ENCODE assay signal across 8 cellular contexts in genomic region chr2:130183500-130184373, GRCh38. TPM values are rescaled to one million over a fixed set of nuclear protein-coding genes. Genes with fewer than 3 reads are reported as not detected.
DNase-seq lines count a peak whose midpoint lies in the region; ATAC-seq, FAIRE-seq and TF ChIP-seq lines count a peak whose summit lies in the region.

No MANE protein-coding gene starts in this region.

- no peaks in the 10 kb centered on the region for H3K9me3 ChIP-seq in endothelial cell of umbilical vein (replicated peaks; ENCODE audit: control insufficient read depth, insufficient read depth, low read length)
- H3K9me3 ChIP-seq in osteoblast (ENCODE audit: low read depth, low read length) = no peaks in the 10 kb centered on the region

- H3K4me3 ChIP-seq in endothelial cell of umbilical vein (replicated peaks in 1 of 3; ENCODE audit: insufficient read depth in 1 of 3, low read depth in 1 of 3, low read length in 3 of 3) = peak overlapping the region in 2 of 3 experiments; percentile 52 to 77
- H3K4me3 ChIP-seq in osteoblast (ENCODE audit: insufficient read depth, low read length) = peak overlapping the region; percentile 74

- H3K79me2 ChIP-seq in endothelial cell of umbilical vein (ENCODE audit: control insufficient read depth, insufficient read depth, low read length) (peaks cover 57% of the 10 kb centered on the region), osteoblast (ENCODE audit: insufficient read depth, low read length) (peaks cover 55% of the 10 kb centered on the region)

- ATAC-seq in omental fat pad (ENCODE audit: low FRiP score) = no peak
- ATAC-seq in GM18520 (IDR thresholded peaks at IDR 0.05; ENCODE audit: unreplicated experiment) = no peak

- H3K27me3 ChIP-seq in endothelial cell of umbilical vein (ENCODE audit: control insufficient read depth in 2 of 2, insufficient read depth in 2 of 2, low read length in 2 of 2) (no peaks in the 10 kb centered on the region), osteoblast (ENCODE audit: insufficient read depth, low read length) (no peaks in the 10 kb centered on the region)

- H3K9ac ChIP-seq in endothelial cell of umbilical vein (replicated peaks; ENCODE audit: extremely low read depth, insufficient read depth, low read length) = peak overlapping the region; percentile 16

- TF ChIP-seq CTCF in RWPE1 (conservative IDR thresholded peaks at IDR 0.05; ENCODE audit: low read depth) (no peak), endothelial cell of umbilical vein (IDR thresholded peaks at IDR 0.05; ENCODE audit: extremely low read depth in 1 of 2, insufficient read depth in 1 of 2, low read depth in 1 of 2, low read length in 2 of 2) (no peak), osteoblast (IDR thresholded peaks at IDR 0.05; ENCODE audit: extremely low read depth, low read depth, low read length) (no peak), omental fat pad (IDR thresholded peaks at IDR 0.05) (no peak)

- intact Hi-C loops in endothelial cell of umbilical vein (cut with micrococcal nuclease) = loop anchor here (5.0 kb wide), 1 partner anchor 246 kb away; no protein-coding TSS in a partner anchor

- TSS peak; percentile 27 for BruUV-seq in endothelial cell of umbilical vein (replicated peaks; lab: Mats Ljungman, UMichigan)

- POLR2A ChIA-PET in RWPE1 (lab: Yijun Ruan, JAX; ENCODE audit: low non-redundant PET) = no interaction called here
- POLR2A ChIA-PET in endothelial cell of umbilical vein (lab: Charles Lee) = no interaction called here

- TF ChIP-seq POLR2A in endothelial cell of umbilical vein (IDR thresholded peaks at IDR 0.05; ENCODE audit: low read depth, low read length) = no peak

- no peaks in the 10 kb centered on the region for H3K9me1 ChIP-seq in endothelial cell of umbilical vein (replicated peaks; ENCODE audit: control insufficient read depth, extremely low read depth, insufficient read depth, low read length)

- H3K4me1 ChIP-seq in endothelial cell of umbilical vein (ENCODE audit: control insufficient read depth, extremely low read depth, insufficient read depth, low read length) = peaks cover 11% of the 10 kb centered on the region
- peaks cover 6% of the 10 kb centered on the region for H3K4me1 ChIP-seq in osteoblast (ENCODE audit: insufficient read depth, low read length)

- FAIRE-seq in endothelial cell of umbilical vein (lab: Jason Lieb, UNC) = no peak

- peak overlapping the region; percentile 89 for H3K27ac ChIP-seq in RWPE1
- H3K27ac ChIP-seq in endothelial cell of umbilical vein (ENCODE audit: insufficient read depth, low read depth, low read length) = no peak overlapping the region
- H3K27ac ChIP-seq in osteoblast (ENCODE audit: low read depth, low read length) = no peak overlapping the region

- dilution Hi-C loops in endothelial cell of umbilical vein (cut with MboI; ENCODE audit: extremely low pct_ligation_motif_present, low sequenced_read_pairs) = no loop called here

- DNase-seq in EH (ENCODE audit: low read depth) (peak; percentile 50), RWPE1 (ENCODE audit: low spot score) (no peak), endothelial cell of umbilical vein (ENCODE audit: low read depth, low spot score) (peak; percentile 21), osteoblast (ENCODE audit: insufficient read length, low spot score, missing footprints) (peak; percentile 47), omental fat pad (ENCODE audit: low spot score) (no peak), SHP77 (lab: John Stamatoyannopoulos, UW) (no peak), DMS114 treated with DMSO at 0.1 percent for 48 hours (lab: John Stamatoyannopoulos, UW; ENCODE audit: unreplicated experiment) (no peak)

- peak overlapping the region; percentile 80 for H3K4me2 ChIP-seq in endothelial cell of umbilical vein (ENCODE audit: insufficient read depth, low read length)
- peak overlapping the region; percentile 87 for H3K4me2 ChIP-seq in osteoblast (ENCODE audit: insufficient read depth, low read length)

- CTCF ChIA-PET in RWPE1 (lab: Yijun Ruan, JAX) = no interaction called here
- CTCF ChIA-PET in endothelial cell of umbilical vein (lab: Charles Lee) = interaction anchor here (0.9 to 1.9 kb wide), 3 partner anchors 9 to 149 kb away, joined by 3 to 7 read pairs (median 4); no protein-coding TSS in a partner anchor

- H2AFZ ChIP-seq in endothelial cell of umbilical vein (ENCODE audit: low read depth, low read length) (peak overlapping the region; percentile 30), osteoblast (ENCODE audit: low read length) (no peak overlapping the region)

- H3K36me3 ChIP-seq in endothelial cell of umbilical vein (ENCODE audit: control insufficient read depth in 2 of 2, extremely low read depth in 1 of 2, insufficient read depth in 2 of 2, low read length in 2 of 2) = peaks cover 0 to 5% of the 10 kb centered on the region in 2 experiments
- no peaks in the 10 kb centered on the region for H3K36me3 ChIP-seq in osteoblast (ENCODE audit: insufficient read depth, low read length)

- no peaks in the 10 kb centered on the region for H4K20me1 ChIP-seq in endothelial cell of umbilical vein (replicated peaks; ENCODE audit: control insufficient read depth, extremely low read depth, insufficient read depth, low read length)
- no peaks in the 10 kb centered on the region for H4K20me1 ChIP-seq in osteoblast (ENCODE audit: insufficient read depth, low read length)

TF ChIP-seq in endothelial cell of umbilical vein, 7 proteins besides CTCF, POLR2A, EP300 and RAD21 (continues in another document):
- TF ChIP-seq GATA2 (IDR thresholded peaks at IDR 0.05; ENCODE audit: insufficient read depth, insufficient read length, low read depth, low read length) (no peak), FOS (IDR thresholded peaks at IDR 0.05; ENCODE audit: borderline replicate concordance, insufficient read depth, low read length) (no peak), MAX (IDR thresholded peaks at IDR 0.05; ENCODE audit: insufficient read depth, insufficient read length) (no peak)

RNA-seq across cellular contexts. Expression of gene MZT2B, which starts 1.7 kb away (rescaled TPM):
- total RNA-seq in endothelial cell of umbilical vein (337 and 364 TPM in 2 replicates), osteoblast (128 and 129 TPM in 2 replicates), omental fat pad (10 to 100 TPM; 52.8 to 93.5 (median 72.4) TPM)
- polyA plus RNA-seq in endothelial cell of umbilical vein = 182 and 288 TPM in 2 replicates
- polyA plus RNA-seq in endothelial cell of umbilical vein (2011; cell fraction: cytosol; rRNA removed) = 81.0 and 169 TPM in 2 replicates
- 37.5 and 38.3 TPM in 2 replicates for polyA plus RNA-seq in endothelial cell of umbilical vein (2011; cell fraction: nucleus; rRNA removed)
- polyA plus RNA-seq in endothelial cell of umbilical vein (2012) = 152 and 267 TPM in 2 replicates
- 19.2 and 19.9 TPM in 2 replicates for polyA minus RNA-seq in endothelial cell of umbilical vein
- 69.4 TPM for polyA minus RNA-seq in endothelial cell of umbilical vein (2011; cell fraction: cytosol; rRNA and poly(A)+ RNA removed)
- polyA minus RNA-seq in endothelial cell of umbilical vein (2011; cell fraction: nucleus; rRNA and poly(A)+ RNA removed) = 7.8 and 16.3 TPM in 2 replicates

RNA-seq across cellular contexts. Expression of gene SMPD4, which starts 2.3 kb away (rescaled TPM):
- 88.1 and 91.4 TPM in 2 replicates for total RNA-seq in endothelial cell of umbilical vein
- polyA plus RNA-seq in endothelial cell of umbilical vein = 85.3 and 102 TPM in 2 replicates
- 47.9 and 54.5 TPM in 2 replicates for polyA plus RNA-seq in endothelial cell of umbilical vein (2011; cell fraction: cytosol; rRNA removed)
- polyA plus RNA-seq in endothelial cell of umbilical vein (2011; cell fraction: nucleus; rRNA removed) = 236 and 250 TPM in 2 replicates
- polyA plus RNA-seq in endothelial cell of umbilical vein (2012) = 53.4 and 53.7 TPM in 2 replicates
- polyA minus RNA-seq in endothelial cell of umbilical vein = 60.5 and 66.5 TPM in 2 replicates
- 29.4 TPM for polyA minus RNA-seq in endothelial cell of umbilical vein (2011; cell fraction: cytosol; rRNA and poly(A)+ RNA removed)
- polyA minus RNA-seq in endothelial cell of umbilical vein (2011; cell fraction: nucleus; rRNA and poly(A)+ RNA removed) = 74.9 and 116 TPM in 2 replicates
- total RNA-seq in osteoblast = 18.3 and 24.2 TPM in 2 replicates
- total RNA-seq in omental fat pad = 10 to 100 TPM; 21.8 to 39.1 (median 29.4) TPM

RNA-seq across cellular contexts. Expression of gene TUBA3E, which starts 14.5 kb away (rescaled TPM):
- total RNA-seq in endothelial cell of umbilical vein (not detected in 2 replicates), osteoblast (not detected in 2 replicates), omental fat pad (not detected)
- not detected in 2 replicates for polyA plus RNA-seq in endothelial cell of umbilical vein
- not detected in 2 replicates for polyA plus RNA-seq in endothelial cell of umbilical vein (2011; cell fraction: cytosol; rRNA removed)
- polyA plus RNA-seq in endothelial cell of umbilical vein (2011; cell fraction: nucleus; rRNA removed) = not detected in 2 replicates
- polyA plus RNA-seq in endothelial cell of umbilical vein (2012) = not detected in 2 replicates
- polyA minus RNA-seq in endothelial cell of umbilical vein = not detected in 2 replicates
- not detected for polyA minus RNA-seq in endothelial cell of umbilical vein (2011; cell fraction: cytosol; rRNA and poly(A)+ RNA removed)
- polyA minus RNA-seq in endothelial cell of umbilical vein (2011; cell fraction: nucleus; rRNA and poly(A)+ RNA removed) = not detected in 2 replicates

RNA-seq across cellular contexts. Expression of gene CCDC74B, which starts 38.8 kb away (rescaled TPM):
- total RNA-seq in endothelial cell of umbilical vein = 1.6 and 4.8 TPM in 2 replicates
- 4.1 and 4.6 TPM in 2 replicates for polyA plus RNA-seq in endothelial cell of umbilical vein
- polyA plus RNA-seq in endothelial cell of umbilical vein (2011; cell fraction: cytosol; rRNA removed) = 1.8 and 2.7 TPM in 2 replicates
- polyA plus RNA-seq in endothelial cell of umbilical vein (2011; cell fraction: nucleus; rRNA removed) = 19.0 and 23.5 TPM in 2 replicates
- polyA plus RNA-seq in endothelial cell of umbilical vein (2012) = 0.14 and 0.27 TPM in 2 replicates
- 2.1 and 3.6 TPM in 2 replicates for polyA minus RNA-seq in endothelial cell of umbilical vein
- polyA minus RNA-seq in endothelial cell of umbilical vein (2011; cell fraction: cytosol; rRNA and poly(A)+ RNA removed) = not detected
- polyA minus RNA-seq in endothelial cell of umbilical vein (2011; cell fraction: nucleus; rRNA and poly(A)+ RNA removed) = 2.1 and 2.5 TPM in 2 replicates
- 5.4 and 10.9 TPM in 2 replicates for total RNA-seq in osteoblast
- total RNA-seq in omental fat pad = 10 to 100 TPM in 1 of 4 donors, 1 to 10 TPM in 3; 1.2 to 10.4 (median 1.6) TPM

RNA-seq across cellular contexts. Expression of gene POTEF, which starts 54.7 kb away (rescaled TPM):
- total RNA-seq in endothelial cell of umbilical vein = 0.09 TPM in 1 of 2 replicates, not detected in the other
- 0.03 and 0.04 TPM in 2 replicates for polyA plus RNA-seq in endothelial cell of umbilical vein
- polyA plus RNA-seq in endothelial cell of umbilical vein (2011; cell fraction: cytosol; rRNA removed) = 0.01 TPM in 1 of 2 replicates, not detected in the other
- polyA plus RNA-seq in endothelial cell of umbilical vein (2011; cell fraction: nucleus; rRNA removed) = 0.29 and 0.50 TPM in 2 replicates
- polyA plus RNA-seq in endothelial cell of umbilical vein (2012) = not detected in 2 replicates
- polyA minus RNA-seq in endothelial cell of umbilical vein = 0.34 and 0.81 TPM in 2 replicates
- not detected for polyA minus RNA-seq in endothelial cell of umbilical vein (2011; cell fraction: cytosol; rRNA and poly(A)+ RNA removed)
- polyA minus RNA-seq in endothelial cell of umbilical vein (2011; cell fraction: nucleus; rRNA and poly(A)+ RNA removed) = 1.0 and 1.7 TPM in 2 replicates
- 0.29 TPM in 1 of 2 replicates, not detected in the other for total RNA-seq in osteoblast
- total RNA-seq in omental fat pad = under 1 TPM in 1 of 4 donors, not detected in 3; 0.09 TPM

Comparison
In these comparisons a context has a peak if more than half of its experiments do, and no peak if none do; other contexts are left out.
1. DNase-seq: peak in EH (single experiment), endothelial cell of umbilical vein (single experiment) and osteoblast (single experiment); none in RWPE1 (single experiment), omental fat pad (single experiment), SHP77 (0 of 2) and DMS114 treated with DMSO at 0.1 percent for 48 hours (single experiment).